In genomic region chrX:154417157-154417556, GRCh38 we compare ENCODE assay signal across 2 cellular contexts.
TF ChIP-seq lines count a peak whose summit lies in the region.

No MANE protein-coding gene starts in this region.

TF ChIP-seq in SK-N-SH, 30 proteins besides CTCF, POLR2A, EP300 and RAD21:
- TF ChIP-seq MEF2A (IDR thresholded peaks at IDR 0.05; ENCODE audit: borderline replicate concordance, low read depth) = no peak
- TF ChIP-seq MXI1 (IDR thresholded peaks at IDR 0.05; ENCODE audit: low read depth, low read length) = peak; percentile 28; the same call in 1 of the 2 replicates
- TF ChIP-seq ELF1 (IDR thresholded peaks at IDR 0.05) = no peak

TF ChIP-seq in SK-N-SH treated with all-trans-retinoic acid at 6 μM for 48 hours, 23 proteins besides CTCF, POLR2A, EP300 and RAD21:
- TF ChIP-seq, protein P1, sequence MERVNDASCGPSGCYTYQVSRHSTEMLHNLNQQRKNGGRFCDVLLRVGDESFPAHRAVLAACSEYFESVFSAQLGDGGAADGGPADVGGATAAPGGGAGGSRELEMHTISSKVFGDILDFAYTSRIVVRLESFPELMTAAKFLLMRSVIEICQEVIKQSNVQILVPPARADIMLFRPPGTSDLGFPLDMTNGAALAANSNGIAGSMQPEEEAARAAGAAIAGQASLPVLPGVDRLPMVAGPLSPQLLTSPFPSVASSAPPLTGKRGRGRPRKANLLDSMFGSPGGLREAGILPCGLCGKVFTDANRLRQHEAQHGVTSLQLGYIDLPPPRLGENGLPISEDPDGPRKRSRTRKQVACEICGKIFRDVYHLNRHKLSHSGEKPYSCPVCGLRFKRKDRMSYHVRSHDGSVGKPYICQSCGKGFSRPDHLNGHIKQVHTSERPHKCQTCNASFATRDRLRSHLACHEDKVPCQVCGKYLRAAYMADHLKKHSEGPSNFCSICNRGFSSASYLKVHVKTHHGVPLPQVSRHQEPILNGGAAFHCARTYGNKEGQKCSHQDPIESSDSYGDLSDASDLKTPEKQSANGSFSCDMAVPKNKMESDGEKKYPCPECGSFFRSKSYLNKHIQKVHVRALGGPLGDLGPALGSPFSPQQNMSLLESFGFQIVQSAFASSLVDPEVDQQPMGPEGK (CRISPR knock-in tag; IDR thresholded peaks at IDR 0.05; ENCODE audit: borderline replicate concordance) = no peak
- TF ChIP-seq PPARA (CRISPR knock-in tag; IDR thresholded peaks at IDR 0.05; ENCODE audit: borderline replicate concordance) = no peak
- no peak for TF ChIP-seq ZNF565 (CRISPR knock-in tag; conservative IDR thresholded peaks at IDR 0.05; ENCODE audit: low read depth)
- no peak for TF ChIP-seq TCF4 (CRISPR knock-in tag; IDR thresholded peaks at IDR 0.05; ENCODE audit: borderline replicate concordance)
- no peak for TF ChIP-seq OSR1 (CRISPR knock-in tag; IDR thresholded peaks at IDR 0.05)
- TF ChIP-seq ZNF8 (CRISPR knock-in tag; IDR thresholded peaks at IDR 0.05) = no peak
- no peak for TF ChIP-seq ISL1 (CRISPR knock-in tag; IDR thresholded peaks at IDR 0.05)
- TF ChIP-seq, protein P2, sequence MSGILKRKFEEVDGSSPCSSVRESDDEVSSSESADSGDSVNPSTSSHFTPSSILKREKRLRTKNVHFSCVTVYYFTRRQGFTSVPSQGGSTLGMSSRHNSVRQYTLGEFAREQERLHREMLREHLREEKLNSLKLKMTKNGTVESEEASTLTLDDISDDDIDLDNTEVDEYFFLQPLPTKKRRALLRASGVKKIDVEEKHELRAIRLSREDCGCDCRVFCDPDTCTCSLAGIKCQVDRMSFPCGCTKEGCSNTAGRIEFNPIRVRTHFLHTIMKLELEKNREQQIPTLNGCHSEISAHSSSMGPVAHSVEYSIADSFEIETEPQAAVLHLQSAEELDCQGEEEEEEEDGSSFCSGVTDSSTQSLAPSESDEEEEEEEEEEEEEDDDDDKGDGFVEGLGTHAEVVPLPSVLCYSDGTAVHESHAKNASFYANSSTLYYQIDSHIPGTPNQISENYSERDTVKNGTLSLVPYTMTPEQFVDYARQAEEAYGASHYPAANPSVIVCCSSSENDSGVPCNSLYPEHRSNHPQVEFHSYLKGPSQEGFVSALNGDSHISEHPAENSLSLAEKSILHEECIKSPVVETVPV (CRISPR knock-in tag; IDR thresholded peaks at IDR 0.05) = no peak
- TF ChIP-seq TOX (CRISPR knock-in tag; IDR thresholded peaks at IDR 0.05; ENCODE audit: borderline replicate concordance) = no peak
- no peak for TF ChIP-seq ZC3H10 (CRISPR knock-in tag; IDR thresholded peaks at IDR 0.05)
- TF ChIP-seq ESRRG (CRISPR knock-in tag; IDR thresholded peaks at IDR 0.05) = no peak
- no peak for TF ChIP-seq TSHZ2 (CRISPR knock-in tag; IDR thresholded peaks at IDR 0.05)
- TF ChIP-seq ZFP3 (CRISPR knock-in tag; IDR thresholded peaks at IDR 0.05) = no peak
- TF ChIP-seq BACH2 (CRISPR knock-in tag; IDR thresholded peaks at IDR 0.05; ENCODE audit: borderline replicate concordance) = no peak
- TF ChIP-seq ARNTL (CRISPR knock-in tag; IDR thresholded peaks at IDR 0.05; ENCODE audit: borderline replicate concordance, low read depth) = no peak
- TF ChIP-seq, protein P3, sequence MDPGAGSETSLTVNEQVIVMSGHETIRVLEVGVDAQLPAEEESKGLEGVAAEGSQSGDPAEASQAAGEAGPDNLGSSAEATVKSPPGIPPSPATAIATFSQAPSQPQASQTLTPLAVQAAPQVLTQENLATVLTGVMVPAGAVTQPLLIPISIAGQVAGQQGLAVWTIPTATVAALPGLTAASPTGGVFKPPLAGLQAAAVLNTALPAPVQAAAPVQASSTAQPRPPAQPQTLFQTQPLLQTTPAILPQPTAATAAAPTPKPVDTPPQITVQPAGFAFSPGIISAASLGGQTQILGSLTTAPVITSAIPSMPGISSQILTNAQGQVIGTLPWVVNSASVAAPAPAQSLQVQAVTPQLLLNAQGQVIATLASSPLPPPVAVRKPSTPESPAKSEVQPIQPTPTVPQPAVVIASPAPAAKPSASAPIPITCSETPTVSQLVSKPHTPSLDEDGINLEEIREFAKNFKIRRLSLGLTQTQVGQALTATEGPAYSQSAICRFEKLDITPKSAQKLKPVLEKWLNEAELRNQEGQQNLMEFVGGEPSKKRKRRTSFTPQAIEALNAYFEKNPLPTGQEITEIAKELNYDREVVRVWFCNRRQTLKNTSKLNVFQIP (CRISPR knock-in tag; IDR thresholded peaks at IDR 0.05; ENCODE audit: borderline replicate concordance, low read depth) = no peak
- no peak for TF ChIP-seq CSDC2 (CRISPR knock-in tag; IDR thresholded peaks at IDR 0.05)
- no peak for TF ChIP-seq ZNF70 (CRISPR knock-in tag; IDR thresholded peaks at IDR 0.05)
TF ChIP-seq in SK-N-SH treated with all-trans-retinoic acid at 6 μM for 48 hours: peak in this region for 0.
